Comparison of ENCODE assay signal across 16 cellular contexts in genomic region chr14:33932526-33933292, GRCh38. TPM values are rescaled to one million over a fixed set of nuclear protein-coding genes. Genes with fewer than 3 reads are reported as not detected.
DNase-seq lines count a peak whose midpoint lies in the region; ATAC-seq and TF ChIP-seq lines count a peak whose summit lies in the region.
"Had no signal": no experiment of that assay in that cellular context is flagged by ENCODE, and none has a peak within 500 bp of the region (broad histone marks: within the 10 kb centered on the region; RNA-seq: fewer than 3 reads in every experiment).

No MANE protein-coding gene starts in this region.

- H3K27me3 ChIP-seq in ACC112 (ENCODE audit: insufficient read depth, low read length), result no peaks in the 10 kb centered on the region; the same call in 1 of the 2 replicates
- no peaks in the 10 kb centered on the region for H3K27me3 ChIP-seq in HUES48 (ENCODE audit: control insufficient read depth, insufficient read depth, low read length)
- H3K27me3 ChIP-seq in left ventricle myocardium inferior (ENCODE audit: low read depth), result no peaks in the 10 kb centered on the region
- no peaks in the 10 kb centered on the region for H3K27me3 ChIP-seq in ascending aorta

- no peak overlapping the region for H3K9ac ChIP-seq in HUES48 (ENCODE audit: low read depth, low read length)
- H3K9ac ChIP-seq: KMS-11 had no signal

- intact Hi-C loops in left ventricle myocardium inferior (cut with micrococcal nuclease), result no loop called here
- intact Hi-C loops in ascending aorta (cut with DNase I), result no loop called here

- peak overlapping the region; percentile 11; the same call in 1 of the 2 replicates for H3K27ac ChIP-seq in ACC112 (ENCODE audit: low read depth, low read length)
- peak overlapping the region; percentile 77 for H3K27ac ChIP-seq in HUES48 (ENCODE audit: low read depth, low read length)
- peak overlapping the region; percentile 65 for H3K27ac ChIP-seq in left ventricle myocardium inferior (replicated peaks)
- no peak overlapping the region for H3K27ac ChIP-seq in ascending aorta
- H3K27ac ChIP-seq: KMS-11 had no signal

- no peaks in the 10 kb centered on the region for H3K9me3 ChIP-seq in HUES48 (ENCODE audit: control insufficient read depth, insufficient read depth, low read length)
- H3K9me3 ChIP-seq in left ventricle myocardium inferior (replicated peaks), result no peaks in the 10 kb centered on the region
- no peaks in the 10 kb centered on the region for H3K9me3 ChIP-seq in ascending aorta

- peaks cover 1% of the 10 kb centered on the region for H3K4me1 ChIP-seq in ACC112 (ENCODE audit: control insufficient read depth, insufficient read depth, low read length, unreplicated experiment)
- peaks cover 57% of the 10 kb centered on the region for H3K4me1 ChIP-seq in HUES48 (ENCODE audit: control insufficient read depth, insufficient read depth, low read length)
- peaks cover 76% of the 10 kb centered on the region for H3K4me1 ChIP-seq in left ventricle myocardium inferior
- peaks cover 0 to 3% of the 10 kb centered on the region in 2 donors for H3K4me1 ChIP-seq in ascending aorta

- no peaks in the 10 kb centered on the region for H3K79me2 ChIP-seq in ACC112 (ENCODE audit: control insufficient read depth, insufficient read depth, low read length, unreplicated experiment)

- H3K4me3 ChIP-seq in ACC112 (ENCODE audit: low read depth, low read length), result no peak overlapping the region
- no peak overlapping the region for H3K4me3 ChIP-seq in HUES48 (ENCODE audit: low read depth, low read length)
- H3K4me3 ChIP-seq in left ventricle myocardium inferior, result peak overlapping the region; percentile 12
- no peak overlapping the region for H3K4me3 ChIP-seq in ascending aorta

- no peak for TF ChIP-seq CTCF in left ventricle myocardium inferior (IDR thresholded peaks at IDR 0.05; ENCODE audit: borderline replicate concordance)
- no peak for TF ChIP-seq CTCF in ascending aorta (IDR thresholded peaks at IDR 0.05)

- H2AFZ ChIP-seq in ACC112 (ENCODE audit: low read length, unreplicated experiment), result no peak overlapping the region

- ATAC-seq in HG03457 (IDR thresholded peaks at IDR 0.05; ENCODE audit: unreplicated experiment) (no peak), GM21723 (IDR thresholded peaks at IDR 0.05; ENCODE audit: unreplicated experiment) (no peak)
- ATAC-seq: stimulated activated naive CD8-positive, alpha-beta T cell treated with anti-CD3 and anti-CD28 coated beads, Interleukin-15, Interleukin-2, amounts not matched to agents 100 U/mL and 50 U/mL, for 24 hours had no signal

- DNase-seq in SHP77 treated with DMSO at 0.1 percent for 48 hours (lab: John Stamatoyannopoulos, UW), result peak; percentile 68
- no peak for DNase-seq in left ventricle myocardium inferior
- DNase-seq in occipital lobe (lab: John Stamatoyannopoulos, UW), result no peak
- DNase-seq in ascending aorta (ENCODE audit: low spot score in 2 of 2), result no peak
- DNase-seq: activated CD4-positive, CD25-positive, alpha-beta regulatory T cell; activated naive CD8-positive, alpha-beta T cell treated with anti-CD3 and anti-CD28 coated beads for 36 hours; activated T-cell treated with anti-CD3 and anti-CD28 coated beads for 4 hours; cortex of kidney; midbrain; stimulated activated CD4-positive, alpha-beta T cell treated with anti-CD3 and anti-CD28 coated beads, Interleukin-4, amount 100 ng/mL, for 4 hours; stimulated activated naive CD8-positive, alpha-beta T cell treated with anti-CD3 and anti-CD28 coated beads, Interleukin-15, Interleukin-2, amounts not matched to agents 100 U/mL and 50 U/mL, for 24 hours had no signal

- H3K36me3 ChIP-seq in ACC112 (ENCODE audit: insufficient read depth, low read length) (no peaks in the 10 kb centered on the region), HUES48 (ENCODE audit: control insufficient read depth, insufficient read depth, low read length) (peaks cover 25% of the 10 kb centered on the region), left ventricle myocardium inferior (peaks cover 29% of the 10 kb centered on the region), ascending aorta (peaks cover 0 to 3% of the 10 kb centered on the region in 2 donors)

RNA-seq across cellular contexts. Expression of gene EGLN3, which starts 18.2 kb away (rescaled TPM):
- total RNA-seq in left ventricle myocardium inferior (153 TPM), occipital lobe (9.7 TPM), ascending aorta (5.9 TPM)

Comparison
In these comparisons a context has a peak if more than half of its experiments do, and no peak if none do; other contexts are left out.
1. H3K27ac ChIP-seq: peak in ACC112 (single experiment), HUES48 (single experiment) and left ventricle myocardium inferior (single experiment); none in ascending aorta (0 of 2).
2. RNA of gene EGLN3, which starts 18.2 kb away (total RNA-seq): 153 TPM in left ventricle myocardium inferior (single experiment); 9.7 TPM in occipital lobe (single experiment) and 5.9 TPM in ascending aorta (single experiment); every median in the first group is over 10 times any median in the second.